27 cellular contexts compared by ENCODE assay signal in genomic region chr14:47256968-47257367, GRCh38.
"Had no signal": no experiment of that assay in that cellular context is flagged by ENCODE, and none has a peak within 500 bp of the region (broad histone marks: within the 10 kb centered on the region; RNA-seq: fewer than 3 reads in every experiment).

No MANE protein-coding gene starts in this region.

- DNase-seq: activated CD4-positive, alpha-beta memory T cell treated with anti-CD3 and anti-CD28 coated beads for 36 hours; activated CD4-positive, alpha-beta T cell treated with anti-CD3 and anti-CD28 coated beads, Interleukin-2, amount 10 ng/mL, durations not matched to agents 7 days and 5 days; activated CD4-positive, CD25-positive, alpha-beta regulatory T cell treated with anti-CD3 and anti-CD28 coated beads, Interleukin-2, amount 50 U/mL, for 72 hours; activated CD8-positive, alpha-beta memory T cell treated with anti-CD3 and anti-CD28 coated beads for 24 hours; activated effector memory CD4-positive, alpha-beta T cell treated with anti-CD3 and anti-CD28 coated beads, Interleukin-2, amount 50 U/mL, for 16 hours; activated naive CD4-positive, alpha-beta T cell treated with Interleukin-2 at 50 U/mL for 16 hours; activated naive CD8-positive, alpha-beta T cell treated with anti-CD3 and anti-CD28 coated beads, Interleukin-2, amount 50 U/mL, for 24 hours; activated T-cell treated with anti-CD3 and anti-CD28 coated beads, Interleukin-2, amount 50 U/mL, for 4 hours; amygdala; Karpas-422; NCI-H1105 treated with DMSO at 0.1 percent for 48 hours; NCI-H1436 treated with DMSO at 0.1 percent for 48 hours; NCI-H187 treated with DMSO at 0.1 percent for 48 hours; NCI-H2081 treated with DMSO at 0.1 percent for 48 hours; NCI-H2171 treated with DMSO at 0.1 percent for 48 hours; NCI-H226; NCI-H510A; NCI-H526 treated with DMSO at 0.1 percent for 48 hours; NCI-H82; SIG-M5; T-helper 1 cell had no signal

- H3K27me3 Mint-ChIP-seq: activated CD4-positive, alpha-beta memory T cell treated with anti-CD3 and anti-CD28 coated beads for 36 hours; activated CD4-positive, alpha-beta T cell treated with anti-CD3 and anti-CD28 coated beads, Interleukin-2, amount 10 ng/mL, durations not matched to agents 7 days and 5 days; activated naive CD8-positive, alpha-beta T cell treated with anti-CD3 and anti-CD28 coated beads, Interleukin-2, amount 50 U/mL, for 24 hours; brain; central memory CD8-positive, alpha-beta T cell had no signal

- H3K27ac ChIP-seq: SK-N-MC had no signal

- H3K4me3 Mint-ChIP-seq: activated CD4-positive, alpha-beta memory T cell treated with anti-CD3 and anti-CD28 coated beads for 36 hours; activated CD4-positive, alpha-beta T cell treated with anti-CD3 and anti-CD28 coated beads, Interleukin-2, amount 10 ng/mL, durations not matched to agents 7 days and 5 days; activated naive CD8-positive, alpha-beta T cell treated with anti-CD3 and anti-CD28 coated beads, Interleukin-2, amount 50 U/mL, for 24 hours; activated T-cell treated with anti-CD3 and anti-CD28 coated beads, Interleukin-2, amount 50 U/mL, for 4 hours; brain; central memory CD8-positive, alpha-beta T cell; WTC11 had no signal

- H3K4me1 Mint-ChIP-seq: activated CD4-positive, alpha-beta T cell treated with anti-CD3 and anti-CD28 coated beads, Interleukin-2, amount 10 ng/mL, durations not matched to agents 7 days and 5 days; activated naive CD8-positive, alpha-beta T cell treated with anti-CD3 and anti-CD28 coated beads, Interleukin-2, amount 50 U/mL, for 24 hours; central memory CD8-positive, alpha-beta T cell had no signal

- H3K36me3 Mint-ChIP-seq: activated CD4-positive, alpha-beta memory T cell treated with anti-CD3 and anti-CD28 coated beads for 36 hours had no signal

- H3K27ac Mint-ChIP-seq: activated CD4-positive, alpha-beta memory T cell treated with anti-CD3 and anti-CD28 coated beads for 36 hours; activated CD4-positive, alpha-beta T cell treated with anti-CD3 and anti-CD28 coated beads, Interleukin-2, amount 10 ng/mL, durations not matched to agents 7 days and 5 days; activated naive CD4-positive, alpha-beta T cell treated with anti-CD3 and anti-CD28 coated beads, Interleukin-2, amount 50 U/mL, for 72 hours; activated naive CD8-positive, alpha-beta T cell treated with anti-CD3 and anti-CD28 coated beads, Interleukin-2, amount 50 U/mL, for 24 hours; WTC11 had no signal

- H3K4me3 ChIP-seq: K562, SK-N-MC had no signal

- ATAC-seq: activated naive CD8-positive, alpha-beta T cell treated with anti-CD3 and anti-CD28 coated beads, Interleukin-2, amount 50 U/mL, for 24 hours; activated T-cell treated with anti-CD3 and anti-CD28 coated beads, Interleukin-2, amount 50 U/mL, for 4 hours; K562; WTC11 had no signal
